ENCODE assay signal across 24 cellular contexts in genomic region chr9:91082709-91083108, GRCh38.
DNase-seq lines count a peak whose midpoint lies in the region; ATAC-seq, FAIRE-seq and TF ChIP-seq lines count a peak whose summit lies in the region.
"Had no signal": no experiment of that assay in that cellular context is flagged by ENCODE, and none has a peak within 500 bp of the region (broad histone marks: within the 10 kb centered on the region; RNA-seq: fewer than 3 reads in every experiment).

No MANE protein-coding gene starts in this region.

- no peak overlapping the region for H2BK15ac ChIP-seq in H1 (ENCODE audit: low read length)

- H3K9me3 ChIP-seq in H1 (ENCODE audit: insufficient read depth in 2 of 2, low read depth in 1 of 2, low read length in 1 of 2): no peaks in the 10 kb centered on the region
- H3K9me3 ChIP-seq: HAP-1, MG63, SJCRH30 had no signal

- H3K27me3 ChIP-seq in H1 (replicated peaks in 1 of 4; ENCODE audit: control insufficient read depth in 3 of 4, extremely low read depth in 1 of 4, insufficient read depth in 3 of 4, low read length in 3 of 4): no peaks in the 10 kb centered on the region
- H3K27me3 ChIP-seq: MG63 had no signal

- POLR2A ChIA-PET in H1 (lab: Charles Lee; ENCODE audit: partially characterized antibody): no interaction called here

- no peaks in the 10 kb centered on the region for H3K23me2 ChIP-seq in H1 (ENCODE audit: low read depth, low read length)

- DNase-seq in AG10803 (ENCODE audit: low read depth): peak; percentile 25
- DNase-seq in CD1c-positive myeloid dendritic cell (ENCODE audit: extremely low spot score): peak; percentile 36
- peak; percentile 20 for DNase-seq in NCI-H2029 treated with DMSO at 0.1 percent for 48 hours (lab: John Stamatoyannopoulos, UW)
- DNase-seq in H1 (ENCODE audit: low read depth in 1 of 2, low spot score in 2 of 2): no peak
- no peak for DNase-seq in iPS-NIHi11 (ENCODE audit: low spot score)
- DNase-seq: CD8-positive, alpha-beta memory T cell; DMS 273 treated with DMSO at 0.1 percent for 48 hours; GM23248; HFFc6; KG1; MG63; NCI-H1092; NCI-H1417 treated with DMSO at 0.1 percent for 48 hours; NCI-H2227 treated with DMSO at 0.1 percent for 48 hours; NCI-H526 treated with DMSO at 0.1 percent for 48 hours; PC-3; SJCRH30; T-helper 17 cell had no signal

- H4K5ac ChIP-seq in H1 (ENCODE audit: insufficient read length, low read depth, low read length): no peak overlapping the region

- H4K20me1 ChIP-seq in H1 (replicated peaks in 1 of 2; ENCODE audit: control insufficient read depth in 1 of 2, insufficient read depth in 2 of 2, low read length in 2 of 2): no peaks in the 10 kb centered on the region

- CTCF ChIA-PET in H1 (lab: Charles Lee; ENCODE audit: partially characterized antibody): no interaction called here

- 0 out of 2 replicates have a peak overlapping the region, but pooled peaks have one; percentile 39 for H2BK12ac ChIP-seq in H1 (ENCODE audit: low read depth, low read length)

- H3K4me1 ChIP-seq in H1 (replicated peaks in 1 of 4; ENCODE audit: control insufficient read depth in 3 of 4, insufficient read depth in 4 of 4, low read length in 3 of 4): peaks cover 0 to 5% (median under 1%) of the 10 kb centered on the region in 4 experiments; a peak in 3 of 7 replicates
- H3K4me1 ChIP-seq: HAP-1, SJCRH30 had no signal

- H2BK5ac ChIP-seq in H1 (ENCODE audit: low read depth, low read length): no peak overlapping the region

- no peaks in the 10 kb centered on the region for H3K79me2 ChIP-seq in H1 (ENCODE audit: control insufficient read depth in 1 of 2, insufficient read depth in 2 of 2, low read length in 2 of 2)

- no peak overlapping the region for H2AK5ac ChIP-seq in H1 (ENCODE audit: low read depth, low read length)

- H3K9ac ChIP-seq in H1 (replicated peaks in 1 of 4; ENCODE audit: extremely low read depth in 1 of 4, low read depth in 3 of 4, low read length in 3 of 4): no peak overlapping the region
- H3K9ac ChIP-seq: GM23248 had no signal

- TF ChIP-seq POLR2A in H1 (IDR thresholded peaks at IDR 0.05; ENCODE audit: control extremely low read depth in 1 of 2, low read depth in 2 of 2, low read length in 2 of 2): no peak

- no peak overlapping the region for H3K4me2 ChIP-seq in H1 (ENCODE audit: insufficient read depth in 1 of 2, low read depth in 2 of 2, low read length in 2 of 2)

- TF ChIP-seq RAD21 in H1 (IDR thresholded peaks at IDR 0.05 in 1 of 2, conservative IDR thresholded peaks at IDR 0.05 in 1 of 2; ENCODE audit: low read depth in 2 of 2, low read length in 2 of 2): no peak

- H3K4ac ChIP-seq in H1 (replicated peaks; ENCODE audit: insufficient read length, low read depth, low read length): no peak overlapping the region

- H4K91ac ChIP-seq in H1 (replicated peaks; ENCODE audit: insufficient read length, low read length): no peak overlapping the region

- H3K27ac ChIP-seq in H1 (ENCODE audit: low read depth, low read length): no peak overlapping the region
- H3K27ac ChIP-seq: C4-2B, GM23248, SJCRH30 had no signal

- no peak overlapping the region for H3K23ac ChIP-seq in H1 (ENCODE audit: insufficient read length)

- no peak for TF ChIP-seq EP300 in H1 (IDR thresholded peaks at IDR 0.05; ENCODE audit: borderline replicate concordance in 1 of 2, low read depth in 2 of 2, low read length in 2 of 2)

- 88% methylated on average over 4 of the region's 5 CpGs; no CpG with 5 or more reads in 1 of the 2 experiments for WGBS in H1 (ENCODE audit: extremely low coverage in 1 of 2, insufficient coverage in 1 of 2, insufficient read length in 1 of 2, insufficient replicate concordance in 2 of 2, low coverage in 1 of 2, low lambda C conversion rate in 2 of 2, missing lambda C conversion rate in 1 of 2), 2 experiments

- no peak overlapping the region for H4K8ac ChIP-seq in H1 (ENCODE audit: extremely low read depth, insufficient read depth, low read length)

- no peak overlapping the region for H2AFZ ChIP-seq in H1 (ENCODE audit: low read length)
- H2AFZ ChIP-seq: GM23248 had no signal

- no peak overlapping the region for H3K14ac ChIP-seq in H1 (ENCODE audit: insufficient read length)

- no peak for TF ChIP-seq CTCF in AG10803 (conservative IDR thresholded peaks at IDR 0.05; ENCODE audit: low read length)
- TF ChIP-seq CTCF in H1 (IDR thresholded peaks at IDR 0.05; ENCODE audit: control extremely low read depth in 1 of 3, insufficient read depth in 1 of 3, low read depth in 1 of 3, low read length in 3 of 3): no peak

- ATAC-seq in GM21529 (IDR thresholded peaks at IDR 0.05; ENCODE audit: unreplicated experiment): no peak
- no peak for ATAC-seq in GM21526 (IDR thresholded peaks at IDR 0.05; ENCODE audit: low FRiP score, unreplicated experiment)
- ATAC-seq: PC-3, SK-N-SH treated with all-trans-retinoic acid at 6 μM for 48 hours, T-helper 17 cell had no signal

- H3K56ac ChIP-seq in H1 (replicated peaks; ENCODE audit: insufficient read length, low read depth, low read length): no peak overlapping the region

- no peak overlapping the region for H3K18ac ChIP-seq in H1 (ENCODE audit: extremely low read depth, low read length)

- no peak overlapping the region for H2BK20ac ChIP-seq in H1 (ENCODE audit: low read length)

- no peak for FAIRE-seq in H1 (lab: Jason Lieb, UNC)
- FAIRE-seq: GM18507 had no signal

- no peak overlapping the region for H2BK120ac ChIP-seq in H1 (replicated peaks; ENCODE audit: low read depth, low read length)

- H3K79me1 ChIP-seq in H1 (ENCODE audit: low read depth, low read length): no peaks in the 10 kb centered on the region

- no peaks in the 10 kb centered on the region for H3K36me3 ChIP-seq in H1 (ENCODE audit: control insufficient read depth in 2 of 4, insufficient read depth in 4 of 4, low read length in 3 of 4)
- H3K36me3 ChIP-seq: HAP-1, MG63, SJCRH30 had no signal

- H3K4me3 ChIP-seq in AG10803 (ENCODE audit: low read length) (no peak overlapping the region), H1 (ENCODE audit: extremely low read depth in 1 of 4, insufficient read depth in 2 of 4, low read depth in 3 of 4, low read length in 4 of 4) (no peak overlapping the region)
- H3K4me3 ChIP-seq: GM23248, HAP-1, MG63, SJCRH30 had no signal

TF ChIP-seq in H1, 55 proteins besides CTCF, POLR2A, EP300 and RAD21:
- no peak for TF ChIP-seq TBP (IDR thresholded peaks at IDR 0.05; ENCODE audit: low read depth, low read length)
- TF ChIP-seq SUZ12 (IDR thresholded peaks at IDR 0.05; ENCODE audit: low read length): no peak
- TF ChIP-seq YY1 (IDR thresholded peaks at IDR 0.05; ENCODE audit: low read depth, low read length): no peak
- TF ChIP-seq CEBPB (IDR thresholded peaks at IDR 0.05; ENCODE audit: low read depth, low read length): no peak
- no peak for TF ChIP-seq EZH2 (IDR thresholded peaks at IDR 0.05; ENCODE audit: low read depth, low read length, severe bottlenecking)
- TF ChIP-seq POU5F1 (IDR thresholded peaks at IDR 0.05; ENCODE audit: low read depth, low read length): no peak
- TF ChIP-seq, protein P1, sequence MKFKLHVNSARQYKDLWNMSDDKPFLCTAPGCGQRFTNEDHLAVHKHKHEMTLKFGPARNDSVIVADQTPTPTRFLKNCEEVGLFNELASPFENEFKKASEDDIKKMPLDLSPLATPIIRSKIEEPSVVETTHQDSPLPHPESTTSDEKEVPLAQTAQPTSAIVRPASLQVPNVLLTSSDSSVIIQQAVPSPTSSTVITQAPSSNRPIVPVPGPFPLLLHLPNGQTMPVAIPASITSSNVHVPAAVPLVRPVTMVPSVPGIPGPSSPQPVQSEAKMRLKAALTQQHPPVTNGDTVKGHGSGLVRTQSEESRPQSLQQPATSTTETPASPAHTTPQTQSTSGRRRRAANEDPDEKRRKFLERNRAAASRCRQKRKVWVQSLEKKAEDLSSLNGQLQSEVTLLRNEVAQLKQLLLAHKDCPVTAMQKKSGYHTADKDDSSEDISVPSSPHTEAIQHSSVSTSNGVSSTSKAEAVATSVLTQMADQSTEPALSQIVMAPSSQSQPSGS (IDR thresholded peaks at IDR 0.05; ENCODE audit: low read length): no peak
- TF ChIP-seq RBBP5 (IDR thresholded peaks at IDR 0.05; ENCODE audit: borderline replicate concordance, low read depth, low read length): no peak
- no peak for TF ChIP-seq NRF1 (IDR thresholded peaks at IDR 0.05; ENCODE audit: low read depth, low read length)
- no peak for TF ChIP-seq RNF2 (IDR thresholded peaks at IDR 0.05; ENCODE audit: borderline replicate concordance, low read depth, low read length, missing control alignments, poor library complexity, severe bottlenecking)
- TF ChIP-seq GTF2F1 (IDR thresholded peaks at IDR 0.05; ENCODE audit: borderline replicate concordance, low read depth, low read length): no peak
- TF ChIP-seq RFX5 (IDR thresholded peaks at IDR 0.05; ENCODE audit: borderline replicate concordance, low read depth, low read length): no peak
- no peak for TF ChIP-seq CTBP2 (IDR thresholded peaks at IDR 0.05; ENCODE audit: borderline replicate concordance, insufficient read depth, insufficient read length, low read length)
- no peak for TF ChIP-seq EGR1 (IDR thresholded peaks at IDR 0.05; ENCODE audit: borderline replicate concordance, low read depth, low read length)
- TF ChIP-seq HDAC6 (IDR thresholded peaks at IDR 0.05; ENCODE audit: low read depth, low read length): no peak
- no peak for TF ChIP-seq TAF1 (IDR thresholded peaks at IDR 0.05; ENCODE audit: low read depth, low read length)
- TF ChIP-seq BCL11A (IDR thresholded peaks at IDR 0.05; ENCODE audit: low read depth in 2 of 2, low read length in 2 of 2): no peak
TF ChIP-seq in H1: peak in this region for 0.

Comparison
In these comparisons a context has a peak if more than half of its experiments do, and no peak if none do; other contexts are left out.
1. DNase-seq: peak in AG10803 (single experiment), CD1c-positive myeloid dendritic cell (single experiment) and NCI-H2029 treated with DMSO at 0.1 percent for 48 hours (single experiment); none in H1 (0 of 2) and iPS-NIHi11 (single experiment).